8 cellular contexts compared by ENCODE assay signal in genomic region chrX:13938053-13938765, GRCh38.
DNase-seq lines count a peak whose midpoint lies in the region; ATAC-seq and TF ChIP-seq lines count a peak whose summit lies in the region.

No MANE protein-coding gene starts in this region.

- intact Hi-C loops in breast epithelium (cut with DNase I; ENCODE audit: low total_unique reads) (no loop called here), stomach (cut with DNase I; ENCODE audit: low total_unique reads) (no loop called here)

- H3K27ac ChIP-seq in breast epithelium (peak overlapping the region; percentile 61 to 66), stomach (peak overlapping the region in 2 of 5 donors; percentile 20 to 66)

- TF ChIP-seq EP300 in stomach (IDR thresholded peaks at IDR 0.05): no peak

- H3K4me1 ChIP-seq in breast epithelium (no peaks in the 10 kb centered on the region), stomach (peaks cover 0 to 24% (median 8%) of the 10 kb centered on the region in 4 donors)

- DNase-seq in G401 (ENCODE audit: low spot score): peak; percentile 19
- DNase-seq in NCI-H2171 (lab: John Stamatoyannopoulos, UW): peak; percentile 33
- DNase-seq in breast epithelium (ENCODE audit: low spot score in 2 of 2): peak in 1 of 2 donors; percentile 48
- DNase-seq in kidney epithelial cell (ENCODE audit: low read depth): no peak
- DNase-seq in stomach: peak; percentile 40

- H3K27me3 ChIP-seq in breast epithelium (peaks cover 2 to 53% of the 10 kb centered on the region in 2 donors), kidney epithelial cell (ENCODE audit: control insufficient read depth, insufficient read depth, low read length) (peaks cover 36% of the 10 kb centered on the region), stomach (peaks cover 0 to 29% (median 15%) of the 10 kb centered on the region in 3 donors)

- in situ Hi-C loops in G401 (cut with HindIII; ENCODE audit: low sequenced_read_pairs): no loop called here

- no peak for TF ChIP-seq POLR2A in breast epithelium (IDR thresholded peaks at IDR 0.05)
- no peak for TF ChIP-seq POLR2A in stomach (IDR thresholded peaks at IDR 0.05)

- TF ChIP-seq CTCF in breast epithelium (IDR thresholded peaks at IDR 0.05) (no peak), kidney epithelial cell (IDR thresholded peaks at IDR 0.05; ENCODE audit: insufficient read depth, low read length, poor library complexity, severe bottlenecking) (no peak), stomach (IDR thresholded peaks at IDR 0.05) (no peak)

- H3K4me3 ChIP-seq in breast epithelium: peak overlapping the region; percentile 47 to 69 (median 63)
- H3K4me3 ChIP-seq in kidney epithelial cell (ENCODE audit: low read depth, low read length): peak overlapping the region; percentile 38
- peak overlapping the region; percentile 47 to 64 (median 54) for H3K4me3 ChIP-seq in stomach

- H3K9me3 ChIP-seq in breast epithelium (no peaks in the 10 kb centered on the region), stomach (peaks cover 0 to 6% (median 0%) of the 10 kb centered on the region in 4 donors)

- H3K36me3 ChIP-seq in breast epithelium: no peaks in the 10 kb centered on the region
- no peaks in the 10 kb centered on the region for H3K36me3 ChIP-seq in kidney epithelial cell (ENCODE audit: control insufficient read depth, insufficient read depth, low read length)
- no peaks in the 10 kb centered on the region for H3K36me3 ChIP-seq in stomach

- ATAC-seq in GM21381 (IDR thresholded peaks at IDR 0.05; ENCODE audit: unreplicated experiment): no peak
- no peak for ATAC-seq in HG02678 (IDR thresholded peaks at IDR 0.05; ENCODE audit: unreplicated experiment)
- ATAC-seq in HG02588 (IDR thresholded peaks at IDR 0.05; ENCODE audit: unreplicated experiment): no peak

- WGBS in stomach, 5 donors: 0 to 5% (median 2%) methylated on average over 3 to 77 of the region's 83 CpGs
